Comparison of ENCODE assay signal across 8 cellular contexts in the genomic region with DNA sequence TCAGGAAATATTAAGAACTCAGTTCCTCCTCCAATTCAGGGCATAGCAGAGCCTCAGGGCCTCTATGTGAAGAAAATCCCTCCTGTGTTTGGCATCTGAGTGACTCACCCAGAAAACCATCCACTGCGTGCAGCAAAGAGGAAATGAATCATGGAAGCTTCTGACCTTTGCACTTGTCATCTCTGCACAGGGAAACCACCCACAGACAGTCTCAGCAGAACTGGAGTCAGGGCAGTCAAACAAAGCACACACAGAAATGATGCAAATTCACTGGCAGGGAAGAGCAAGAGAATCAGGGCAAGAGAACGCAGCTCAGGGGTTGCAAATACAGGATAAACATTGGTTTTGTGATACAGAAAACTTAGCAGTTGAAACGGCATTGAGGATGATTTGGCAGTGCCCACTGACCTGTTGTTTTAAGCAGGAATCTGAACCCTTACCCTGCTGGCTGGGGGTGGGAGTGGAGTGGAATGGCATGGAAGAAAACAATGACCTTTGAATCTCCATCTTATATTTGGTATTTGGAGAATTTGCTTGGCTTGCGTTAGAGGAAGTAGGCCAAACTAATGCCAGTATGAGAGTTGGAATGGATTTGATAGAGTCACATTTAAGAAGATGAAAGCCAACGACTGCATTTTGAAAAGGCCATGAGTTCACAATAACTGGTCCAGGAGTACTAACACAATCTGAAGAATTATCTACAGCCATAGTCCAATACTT. TPM values are rescaled to one million over a fixed set of nuclear protein-coding genes. Genes with fewer than 3 reads are reported as not detected.
DNase-seq lines count a peak whose midpoint lies in the region; ATAC-seq and TF ChIP-seq lines count a peak whose summit lies in the region.

No MANE protein-coding gene starts in this region.

- no peaks in the 10 kb centered on the region for H3K9me3 ChIP-seq in mesodermal cell (ENCODE audit: control insufficient read depth, low read length)

- no peak overlapping the region for H3K4me3 ChIP-seq in GM12865 (ENCODE audit: low read depth, low read length)
- no peak overlapping the region for H3K4me3 ChIP-seq in mesodermal cell (ENCODE audit: extremely low read depth, insufficient read depth, low read length, poor library complexity, severe bottlenecking)

- DNase-seq in GM12865 (ENCODE audit: low read depth) (peak; percentile 85), NCI-H1048 (lab: John Stamatoyannopoulos, UW) (peak; percentile 57), dermis microvascular lymphatic vessel endothelial cell (ENCODE audit: low read depth in 2 of 2) (peak; percentile 100), NCI-H1105 treated with DMSO at 0.1 percent for 48 hours (lab: John Stamatoyannopoulos, UW) (no peak)
- DNase-seq in activated CD4-positive, alpha-beta T cell treated with anti-CD3 and anti-CD28 coated beads, Interleukin-2, amount 50 U/mL, for 1 hour: peak; percentile 56
- DNase-seq in stimulated activated CD8-positive, alpha-beta memory T cell treated with anti-CD3 and anti-CD28 coated beads, Interleukin-15, amount 100 ng/mL, for 4 hours (ENCODE audit: low read depth in 2 of 2): peak; percentile 54 to 75

- no peaks in the 10 kb centered on the region for H3K36me3 ChIP-seq in mesodermal cell (ENCODE audit: control insufficient read depth, insufficient read depth, low read length)

- peak overlapping the region; percentile 99 for H3K27ac ChIP-seq in mesodermal cell (ENCODE audit: low read depth, low read length, severe bottlenecking)

- TF ChIP-seq CTCF in GM12865 (IDR thresholded peaks at IDR 0.05; ENCODE audit: insufficient read depth, low read depth, low read length, missing control alignments): no peak

- whole genome bisulfite sequencing in mesodermal cell (ENCODE audit: insufficient coverage in 2 of 2), 2 experiments: 15 to 52% methylated on average over 3 of the region's 5 CpGs

- H3K4me1 ChIP-seq in mesodermal cell (ENCODE audit: control insufficient read depth, insufficient read depth, low read length, poor library complexity, severe bottlenecking): peaks cover 44% of the 10 kb centered on the region

- ATAC-seq in HG02610 (IDR thresholded peaks at IDR 0.05; ENCODE audit: unreplicated experiment): peak; percentile 97

RNA-seq across cellular contexts. Expression of a gene that starts 53.5 kb away (rescaled TPM):
- 11.1 and 11.6 TPM in 2 replicates for total RNA-seq in dermis microvascular lymphatic vessel endothelial cell
- 63.2 TPM for polyA plus RNA-seq in mesodermal cell (2013, experiment 1 of 2)
- polyA plus RNA-seq in mesodermal cell (2013, experiment 2 of 2): 59.5 TPM
